Comparison of ENCODE assay signal across 11 cellular contexts in genomic region chr3:186281172-186281571, GRCh38.
A peak's percentile ranks its signal among the peaks of the same experiment; 100 is the strongest.
DNase-seq lines count a peak whose midpoint lies in the region; ATAC-seq lines count a peak whose summit lies in the region.
"Had no signal": no experiment of that assay in that cellular context is flagged by ENCODE, and none has a peak within 500 bp of the region (broad histone marks: within the 10 kb centered on the region; RNA-seq: fewer than 3 reads in every experiment).

No MANE protein-coding gene starts in this region.

- peak overlapping the region; percentile 50 for H3K4me2 ChIP-seq in BLaER1

- DNase-seq in MG63 (peak; percentile 89), dermis blood vessel endothelial cell (peak; percentile 14), non-pigmented ciliary epithelial cell (ENCODE audit: low read depth) (peak; percentile 75), OCI-M1 (lab: John Stamatoyannopoulos, UW) (no peak), sciatic nerve (ENCODE audit: low spot score) (no peak)
- no peak for DNase-seq in stimulated activated naive B cell treated with anti-CD40 and anti-IgM and Interleukin-4, amounts not matched to agents 10 μg/mL and 1 μg/mL and 100 μg/mL, for 72 hours
- DNase-seq: NCI-H2171, small intestine, T-helper 9 cell had no signal

- ATAC-seq in stimulated activated naive B cell treated with anti-CD40 and anti-IgM and Interleukin-4, amounts not matched to agents 10 μg/mL and 1 μg/mL and 100 μg/mL, for 72 hours (replicated peaks): no peak
- ATAC-seq in HG02588 (IDR thresholded peaks at IDR 0.05; ENCODE audit: unreplicated experiment) (no peak), sciatic nerve (no peak)

- no peak overlapping the region for H3K27ac Mint-ChIP-seq in stimulated activated naive B cell treated with anti-CD40 and anti-IgM and Interleukin-4, amounts not matched to agents 10 μg/mL and 1 μg/mL and 100 μg/mL, for 72 hours

- no peak overlapping the region for H3K4me3 Mint-ChIP-seq in stimulated activated naive B cell treated with anti-CD40 and anti-IgM and Interleukin-4, amounts not matched to agents 10 μg/mL and 1 μg/mL and 100 μg/mL, for 72 hours

- H3K9ac ChIP-seq in BLaER1: no peak overlapping the region

- H3K4me1 Mint-ChIP-seq in stimulated activated naive B cell treated with anti-CD40 and anti-IgM and Interleukin-4, amounts not matched to agents 10 μg/mL and 1 μg/mL and 100 μg/mL, for 72 hours: peaks cover 11 to 17% of the 10 kb centered on the region in 2 donors

- no peaks in the 10 kb centered on the region for H3K9me3 Mint-ChIP-seq in stimulated activated naive B cell treated with anti-CD40 and anti-IgM and Interleukin-4, amounts not matched to agents 10 μg/mL and 1 μg/mL and 100 μg/mL, for 72 hours

- no peaks in the 10 kb centered on the region for H3K9me3 ChIP-seq in BLaER1
- H3K9me3 ChIP-seq in MG63: peaks cover 12% of the 10 kb centered on the region

- no peaks in the 10 kb centered on the region for H4K20me1 ChIP-seq in BLaER1

- intact Hi-C loops in sciatic nerve (cut with DNase I): no loop called here

- H3K4me3 ChIP-seq in BLaER1 (no peak overlapping the region), MG63 (no peak overlapping the region)

- H3K27me3 Mint-ChIP-seq in stimulated activated naive B cell treated with anti-CD40 and anti-IgM and Interleukin-4, amounts not matched to agents 10 μg/mL and 1 μg/mL and 100 μg/mL, for 72 hours: peaks cover 5 to 12% of the 10 kb centered on the region in 2 donors

- H3K36me3 ChIP-seq in BLaER1 (no peaks in the 10 kb centered on the region), MG63 (no peaks in the 10 kb centered on the region)

- no peaks in the 10 kb centered on the region for H3K27me3 ChIP-seq in BLaER1
- H3K27me3 ChIP-seq in MG63: no peaks in the 10 kb centered on the region

- peaks cover 0 to 4% of the 10 kb centered on the region in 2 donors for H3K36me3 Mint-ChIP-seq in stimulated activated naive B cell treated with anti-CD40 and anti-IgM and Interleukin-4, amounts not matched to agents 10 μg/mL and 1 μg/mL and 100 μg/mL, for 72 hours

- H3K27ac ChIP-seq in BLaER1: no peak overlapping the region

- peaks cover 15% of the 10 kb centered on the region for H3K4me1 ChIP-seq in BLaER1

Comparison
In these comparisons a context has a peak if more than half of its experiments do, and no peak if none do; other contexts are left out.
1. DNase-seq: peak in MG63 (single experiment), dermis blood vessel endothelial cell (single experiment) and non-pigmented ciliary epithelial cell (single experiment); none in stimulated activated naive B cell treated with anti-CD40 and anti-IgM and Interleukin-4, amounts not matched to agents 10 μg/mL and 1 μg/mL and 100 μg/mL, for 72 hours (single experiment), OCI-M1 (single experiment) and sciatic nerve (single experiment).